22 cellular contexts compared by ENCODE assay signal in the genomic region with DNA sequence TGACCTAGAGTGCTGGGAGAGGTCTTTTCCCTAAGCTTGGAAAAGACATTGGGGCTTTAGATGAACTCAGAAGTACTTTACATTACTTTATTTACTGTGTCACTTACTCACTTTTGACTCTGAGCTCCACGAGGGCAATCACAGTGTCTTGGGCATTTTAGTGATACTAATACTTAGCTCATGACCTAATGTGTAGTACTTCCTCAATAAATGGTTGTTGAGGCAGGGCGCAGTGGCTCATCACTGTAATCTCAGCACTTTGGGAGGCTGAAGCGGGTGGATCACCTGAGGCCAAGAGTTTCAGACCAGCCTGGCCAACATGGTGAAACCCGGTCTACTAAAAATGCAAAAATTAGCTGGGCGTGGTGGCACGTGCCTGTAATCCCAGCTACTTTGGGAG.
"Had no signal": no experiment of that assay in that cellular context is flagged by ENCODE, and none has a peak within 500 bp of the region (broad histone marks: within the 10 kb centered on the region; RNA-seq: fewer than 3 reads in every experiment).

No MANE protein-coding gene starts in this region.

- H3K9me3 Mint-ChIP-seq: activated naive CD4-positive, alpha-beta T cell treated with anti-CD3 and anti-CD28 coated beads, Interleukin-2, amount 50 U/mL, for 24 hours; activated T-cell treated with anti-CD3 and anti-CD28 coated beads, Interleukin-2, amount 50 U/mL, for 4 hours; mesothelial cell of epicardium; natural killer cell treated with Interleukin-12 subunit alpha and Interleukin-12 subunit beta and Interleukin-15 and Interleukin-18, amount 100 ng/mL, for 72 hours; T-helper 1 cell treated with Interleukin-12 subunit alpha and Interleukin-12 subunit beta and Interleukin-4 antibody, amounts not matched to agents 30 μg/mL and 1 μg/mL, for 36 hours; WTC11 had no signal

- DNase-seq: activated effector memory CD4-positive, alpha-beta T cell treated with Interleukin-2 at 50 U/mL for 16 hours; activated T-cell treated with anti-CD3 and anti-CD28 coated beads, Interleukin-2, amount 50 U/mL, for 4 hours; esophagus squamous epithelium; gastrocnemius medialis; hippocampal formation; kidney glomerular epithelial cell; left ventricle myocardium superior; mammary epithelial cell; pancreas; psoas muscle; stimulated activated CD4-positive, alpha-beta T cell treated with anti-CD3 and anti-CD28 coated beads, Interleukin-4, amount 100 ng/mL, for 4 hours; stomach; T1000 had no signal

- H3K27me3 ChIP-seq: esophagus squamous epithelium, gastrocnemius medialis, pancreas, right atrium auricular region, stomach, suprapubic skin, tibial nerve had no signal

- FAIRE-seq: pancreas had no signal

- H3K9me3 ChIP-seq: esophagus squamous epithelium, gastrocnemius medialis, pancreas, psoas muscle, right atrium auricular region, stomach, suprapubic skin, tibial nerve had no signal

- ATAC-seq: activated T-cell treated with anti-CD3 and anti-CD28 coated beads, Interleukin-2, amount 50 U/mL, for 4 hours; gastrocnemius medialis; left ventricle myocardium superior; natural killer cell treated with Interleukin-12 subunit alpha and Interleukin-12 subunit beta and Interleukin-15 and Interleukin-18, amount 100 ng/mL, for 72 hours; pancreas; psoas muscle; WTC11 had no signal

- H3K4me3 Mint-ChIP-seq: activated naive CD4-positive, alpha-beta T cell treated with anti-CD3 and anti-CD28 coated beads, Interleukin-2, amount 50 U/mL, for 24 hours; activated T-cell treated with anti-CD3 and anti-CD28 coated beads, Interleukin-2, amount 50 U/mL, for 4 hours; mesothelial cell of epicardium; natural killer cell treated with Interleukin-12 subunit alpha and Interleukin-12 subunit beta and Interleukin-15 and Interleukin-18, amount 100 ng/mL, for 72 hours; T-helper 1 cell treated with Interleukin-12 subunit alpha and Interleukin-12 subunit beta and Interleukin-4 antibody, amounts not matched to agents 30 μg/mL and 1 μg/mL, for 36 hours; WTC11 had no signal

- H3K27ac ChIP-seq: coronary artery, gastrocnemius medialis, pancreas, psoas muscle, stomach, suprapubic skin, tibial nerve had no signal

- H3K27ac Mint-ChIP-seq: activated naive CD4-positive, alpha-beta T cell treated with anti-CD3 and anti-CD28 coated beads, Interleukin-2, amount 50 U/mL, for 24 hours; mesothelial cell of epicardium; natural killer cell treated with Interleukin-12 subunit alpha and Interleukin-12 subunit beta and Interleukin-15 and Interleukin-18, amount 100 ng/mL, for 72 hours; WTC11 had no signal

- H3K4me1 Mint-ChIP-seq: mesothelial cell of epicardium had no signal

- H3K4me1 ChIP-seq: esophagus squamous epithelium, pancreas, psoas muscle, suprapubic skin, tibial nerve had no signal

- H3K27me3 Mint-ChIP-seq: activated naive CD4-positive, alpha-beta T cell treated with anti-CD3 and anti-CD28 coated beads, Interleukin-2, amount 50 U/mL, for 24 hours; natural killer cell treated with Interleukin-12 subunit alpha and Interleukin-12 subunit beta and Interleukin-15 and Interleukin-18, amount 100 ng/mL, for 72 hours had no signal

- H3K4me3 ChIP-seq: coronary artery, esophagus squamous epithelium, gastrocnemius medialis, pancreas, psoas muscle, right atrium auricular region, stomach, suprapubic skin, tibial nerve had no signal
